15 cellular contexts compared by ENCODE assay signal in the genomic region with DNA sequence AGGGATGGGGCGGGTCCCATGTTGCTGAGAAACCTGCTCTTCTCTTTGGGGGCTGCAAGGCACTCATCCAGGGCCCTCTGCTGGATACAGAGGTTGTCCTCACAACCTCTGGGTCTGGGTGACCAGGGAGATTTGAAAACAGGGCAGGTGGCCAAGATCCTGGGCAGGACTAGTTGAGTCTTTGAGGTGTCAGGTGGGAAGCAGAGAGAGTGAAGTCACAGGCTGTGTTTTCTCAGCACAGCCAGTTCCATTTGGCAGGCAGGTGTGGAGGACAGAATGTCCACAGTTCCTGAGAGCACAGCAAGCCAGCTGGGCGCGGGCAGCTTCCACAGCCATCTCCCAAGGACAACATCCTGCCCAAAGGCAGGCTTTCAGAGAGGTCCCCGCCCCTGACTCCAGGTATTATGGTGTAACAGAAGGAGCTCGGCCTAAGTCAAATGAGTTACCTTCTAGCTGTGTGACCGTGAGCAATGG.
A peak's percentile ranks its signal among the peaks of the same experiment; 100 is the strongest.
DNase-seq lines count a peak whose midpoint lies in the region; ATAC-seq and TF ChIP-seq lines count a peak whose summit lies in the region.
"Had no signal": no experiment of that assay in that cellular context is flagged by ENCODE, and none has a peak within 500 bp of the region (broad histone marks: within the 10 kb centered on the region; RNA-seq: fewer than 3 reads in every experiment).

No MANE protein-coding gene starts in this region.

- no peaks in the 10 kb centered on the region for H3K4me1 ChIP-seq in lower lobe of right lung

- no peak overlapping the region for H3K27ac Mint-ChIP-seq in chondrocyte (ENCODE audit: unreplicated experiment)
- H3K27ac Mint-ChIP-seq in osteocyte (ENCODE audit: unreplicated experiment) = no peak overlapping the region
- H3K27ac Mint-ChIP-seq: activated CD4-positive, alpha-beta memory T cell treated with anti-CD3 and anti-CD28 coated beads, Interleukin-2, amount 10 ng/mL, durations not matched to agents 7 days and 5 days; activated T-helper 2 cell treated with anti-CD3 and anti-CD28 coated beads, Interferon-gamma antibody, Interleukin-2, Interleukin-4, amounts not matched to agents 10 μg/mL and 5 μg/mL and 100 μg/mL, durations not matched to agents 14 hours and 24 hours and 36 hours; effector memory CD8-positive, alpha-beta T cell; stimulated activated naive CD8-positive, alpha-beta T cell treated with anti-CD3 and anti-CD28 coated beads, Interleukin-15, Interleukin-2, amounts not matched to agents 100 ng/mL and 50 ng/mL, for 24 hours had no signal

- TF ChIP-seq CTCF in chondrocyte (IDR thresholded peaks at IDR 0.05) (peak; percentile 23), lower lobe of right lung (IDR thresholded peaks at IDR 0.05) (no peak), osteocyte (IDR thresholded peaks at IDR 0.05) (no peak)

- intact Hi-C loops in lower lobe of right lung (cut with DNase I) = no loop called here

- H3K36me3 Mint-ChIP-seq in chondrocyte (ENCODE audit: low read depth) (peaks cover 1% of the 10 kb centered on the region), osteocyte (ENCODE audit: unreplicated experiment) (peaks cover 4% of the 10 kb centered on the region)

- peaks cover 12% of the 10 kb centered on the region for H3K9me3 Mint-ChIP-seq in chondrocyte (ENCODE audit: low read depth)
- no peaks in the 10 kb centered on the region for H3K9me3 Mint-ChIP-seq in osteocyte (ENCODE audit: unreplicated experiment)
- H3K9me3 Mint-ChIP-seq: activated CD4-positive, alpha-beta memory T cell treated with anti-CD3 and anti-CD28 coated beads, Interleukin-2, amount 10 ng/mL, durations not matched to agents 7 days and 5 days; activated T-helper 2 cell treated with anti-CD3 and anti-CD28 coated beads, Interferon-gamma antibody, Interleukin-2, Interleukin-4, amounts not matched to agents 10 μg/mL and 5 μg/mL and 100 μg/mL, durations not matched to agents 14 hours and 24 hours and 36 hours; effector memory CD8-positive, alpha-beta T cell; stimulated activated naive CD8-positive, alpha-beta T cell treated with anti-CD3 and anti-CD28 coated beads, Interleukin-15, Interleukin-2, amounts not matched to agents 100 ng/mL and 50 ng/mL, for 24 hours had no signal

- no peaks in the 10 kb centered on the region for H3K36me3 ChIP-seq in lower lobe of right lung

- peak; percentile 69 to 77 for ATAC-seq in lower lobe of right lung
- ATAC-seq: effector memory CD8-positive, alpha-beta T cell had no signal

- H3K27me3 Mint-ChIP-seq in chondrocyte (ENCODE audit: low read depth) (no peaks in the 10 kb centered on the region), osteocyte (ENCODE audit: unreplicated experiment) (no peaks in the 10 kb centered on the region)

- H3K4me1 Mint-ChIP-seq in chondrocyte (ENCODE audit: low read depth) (peaks cover 13% of the 10 kb centered on the region), osteocyte (ENCODE audit: unreplicated experiment) (peaks cover 9% of the 10 kb centered on the region)

- DNase-seq in NCI-H748 (lab: John Stamatoyannopoulos, UW; ENCODE audit: unreplicated experiment) (peak; percentile 62), NCI-H748 treated with DMSO at 0.1 percent for 48 hours (lab: John Stamatoyannopoulos, UW) (no peak), chondrocyte (ENCODE audit: low spot score) (no peak), lower lobe of right lung (peak; percentile 78), NCI-H524 treated with DMSO at 0.1 percent for 48 hours (lab: John Stamatoyannopoulos, UW) (no peak), SKM-1 treated with dmso at 0.1 percent for 144 hours (lab: John Stamatoyannopoulos, UW; ENCODE audit: unreplicated experiment) (no peak), osteocyte (ENCODE audit: extremely low spot score, unreplicated experiment) (no peak)
- no peak for DNase-seq in activated CD4-positive, alpha-beta T cell treated with anti-CD3 and anti-CD28 coated beads, Interleukin-2, amount 50 U/mL, for 1 hour
- DNase-seq: activated CD4-positive, alpha-beta memory T cell treated with anti-CD3 and anti-CD28 coated beads, Interleukin-2, amount 10 ng/mL, durations not matched to agents 7 days and 5 days; effector memory CD8-positive, alpha-beta T cell; H7; NCI-H1105; NCI-H526 treated with DMSO at 0.1 percent for 48 hours had no signal

- no peaks in the 10 kb centered on the region for H3K9me3 ChIP-seq in lower lobe of right lung

- no peak overlapping the region for H3K4me3 ChIP-seq in lower lobe of right lung

- H3K27me3 ChIP-seq in lower lobe of right lung (ENCODE audit: low read depth) = no peaks in the 10 kb centered on the region

- H3K4me3 Mint-ChIP-seq in chondrocyte (ENCODE audit: unreplicated experiment) (no peak overlapping the region), osteocyte (ENCODE audit: unreplicated experiment) (no peak overlapping the region)
- H3K4me3 Mint-ChIP-seq: activated CD4-positive, alpha-beta memory T cell treated with anti-CD3 and anti-CD28 coated beads, Interleukin-2, amount 10 ng/mL, durations not matched to agents 7 days and 5 days; effector memory CD8-positive, alpha-beta T cell; stimulated activated naive CD8-positive, alpha-beta T cell treated with anti-CD3 and anti-CD28 coated beads, Interleukin-15, Interleukin-2, amounts not matched to agents 100 ng/mL and 50 ng/mL, for 24 hours had no signal

- no peak overlapping the region for H3K27ac ChIP-seq in lower lobe of right lung

Comparison
In these comparisons a context has a peak if more than half of its experiments do, and no peak if none do; other contexts are left out.
1. DNase-seq: peak in NCI-H748 (single experiment) and lower lobe of right lung (single experiment); none in NCI-H748 treated with DMSO at 0.1 percent for 48 hours (single experiment), chondrocyte (single experiment), activated CD4-positive, alpha-beta T cell treated with anti-CD3 and anti-CD28 coated beads, Interleukin-2, amount 50 U/mL, for 1 hour (single experiment), NCI-H524 treated with DMSO at 0.1 percent for 48 hours (single experiment), SKM-1 treated with dmso at 0.1 percent for 144 hours (single experiment) and osteocyte (single experiment).